ENCODE assay signal across 10 cellular contexts in the genomic region with DNA sequence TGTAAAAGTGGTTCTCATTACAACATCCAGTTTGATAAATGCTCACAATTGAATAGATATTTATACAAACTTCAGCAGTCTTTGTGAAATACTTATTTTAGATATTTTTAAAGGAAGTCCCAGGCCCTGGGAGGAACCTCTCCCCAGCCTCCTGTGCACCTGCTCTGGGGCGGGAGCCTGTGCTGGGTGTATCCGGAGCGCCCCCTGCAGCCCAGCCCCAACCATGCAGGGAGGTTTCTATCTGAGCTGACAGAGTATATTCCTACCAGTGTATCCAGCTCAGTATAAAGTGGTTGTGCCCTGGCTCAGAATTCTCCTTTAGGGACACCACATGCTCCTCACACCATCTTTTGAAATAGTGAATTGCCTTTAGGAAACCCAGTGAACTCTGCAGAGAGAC.
DNase-seq lines count a peak whose midpoint lies in the region; ATAC-seq and TF ChIP-seq lines count a peak whose summit lies in the region.
"Had no signal": no experiment of that assay in that cellular context is flagged by ENCODE, and none has a peak within 500 bp of the region (broad histone marks: within the 10 kb centered on the region; RNA-seq: fewer than 3 reads in every experiment).

No MANE protein-coding gene starts in this region.

- POLR2A ChIA-PET in T-cell (lab: Charles Lee): no interaction called here

- H3K23ac ChIP-seq in trophoblast cell (ENCODE audit: low read length): no peak overlapping the region

- no peaks in the 10 kb centered on the region for H3K36me3 Mint-ChIP-seq in activated CD8-positive, alpha-beta memory T cell treated with anti-CD3 and anti-CD28 coated beads, Interleukin-2, amount 10 ng/mL, durations not matched to agents 7 days and 5 days
- H3K36me3 Mint-ChIP-seq in T-cell: no peaks in the 10 kb centered on the region
- no peaks in the 10 kb centered on the region for H3K36me3 Mint-ChIP-seq in activated naive CD8-positive, alpha-beta T cell treated with anti-CD3 and anti-CD28 coated beads, Interleukin-2, amount 50 U/mL, for 24 hours (ENCODE audit: low read depth)

- H3K36me3 ChIP-seq in upper lobe of right lung (no peaks in the 10 kb centered on the region), trophoblast cell (ENCODE audit: control insufficient read depth in 1 of 2, insufficient read depth in 2 of 2, low read length in 2 of 2) (no peaks in the 10 kb centered on the region)
- H3K36me3 ChIP-seq: esophagus muscularis mucosa, SJCRH30 had no signal

- peak; percentile 54 for DNase-seq in activated CD8-positive, alpha-beta memory T cell treated with anti-CD3 and anti-CD28 coated beads, Interleukin-2, amount 10 ng/mL, durations not matched to agents 7 days and 5 days
- DNase-seq in activated CD8-positive, alpha-beta memory T cell treated with anti-CD3 and anti-CD28 coated beads for 24 hours: no peak
- DNase-seq in T-cell: peak in 20 of 34 experiments; percentile 9 to 48 (median 27)
- peak; percentile 39 for DNase-seq in activated naive CD8-positive, alpha-beta T cell treated with anti-CD3 and anti-CD28 coated beads, Interleukin-2, amount 50 U/mL, for 24 hours
- DNase-seq in upper lobe of right lung: no peak
- no peak for DNase-seq in GM19238 (ENCODE audit: insufficient read length, low spot score)
- DNase-seq in trophoblast cell: no peak
- no peak for DNase-seq in D341Med (ENCODE audit: low spot score)

- H2AFZ ChIP-seq in trophoblast cell (ENCODE audit: insufficient read depth, low read length, poor library complexity): no peak overlapping the region

- no peak overlapping the region for H2BK5ac ChIP-seq in trophoblast cell (ENCODE audit: low read depth, low read length, poor library complexity)

- no peak overlapping the region for H4K91ac ChIP-seq in trophoblast cell (ENCODE audit: low read depth, low read length)

- ATAC-seq in activated CD8-positive, alpha-beta memory T cell treated with anti-CD3 and anti-CD28 coated beads, Interleukin-2, amount 10 ng/mL, durations not matched to agents 7 days and 5 days: peak; percentile 59
- ATAC-seq in T-cell (replicated peaks in 1 of 4) (peak in 2 of 4 experiments; percentile 49 to 55), upper lobe of right lung (peak; percentile 56)
- peak; percentile 57 for ATAC-seq in activated naive CD8-positive, alpha-beta T cell treated with anti-CD3 and anti-CD28 coated beads, Interleukin-2, amount 50 U/mL, for 24 hours

- H3K27me3 Mint-ChIP-seq in activated CD8-positive, alpha-beta memory T cell treated with anti-CD3 and anti-CD28 coated beads, Interleukin-2, amount 10 ng/mL, durations not matched to agents 7 days and 5 days: peaks cover 29% of the 10 kb centered on the region
- peaks cover 3 to 30% of the 10 kb centered on the region in 2 donors for H3K27me3 Mint-ChIP-seq in T-cell
- peaks cover 15% of the 10 kb centered on the region for H3K27me3 Mint-ChIP-seq in activated naive CD8-positive, alpha-beta T cell treated with anti-CD3 and anti-CD28 coated beads, Interleukin-2, amount 50 U/mL, for 24 hours

- H3K4me1 ChIP-seq in upper lobe of right lung: no peaks in the 10 kb centered on the region
- no peaks in the 10 kb centered on the region for H3K4me1 ChIP-seq in trophoblast cell (ENCODE audit: control insufficient read depth in 1 of 2, insufficient read depth in 2 of 2, low read length in 2 of 2)
- H3K4me1 ChIP-seq: esophagus muscularis mucosa, SJCRH30 had no signal

- H2AK5ac ChIP-seq in trophoblast cell (ENCODE audit: low read length): no peak overlapping the region

- no peak overlapping the region for H3K14ac ChIP-seq in trophoblast cell (ENCODE audit: low read length)

- no peaks in the 10 kb centered on the region for H3K79me1 ChIP-seq in trophoblast cell (ENCODE audit: low read length)

- no peak overlapping the region for H3K4me3 ChIP-seq in upper lobe of right lung
- H3K4me3 ChIP-seq in trophoblast cell (ENCODE audit: low read depth, low read length): no peak overlapping the region
- H3K4me3 ChIP-seq: esophagus muscularis mucosa, SJCRH30 had no signal

- H3K4ac ChIP-seq in trophoblast cell (ENCODE audit: low read depth, low read length): no peak overlapping the region

- no peaks in the 10 kb centered on the region for H3K79me2 ChIP-seq in trophoblast cell (ENCODE audit: control insufficient read depth, insufficient read depth, low read length, poor library complexity)

- no peak overlapping the region for H2BK120ac ChIP-seq in trophoblast cell (ENCODE audit: insufficient read depth, low read length, poor library complexity)

- intact Hi-C loops in upper lobe of right lung (cut with DNase I): no loop called here

- no peak overlapping the region for H3K27ac Mint-ChIP-seq in activated CD8-positive, alpha-beta memory T cell treated with anti-CD3 and anti-CD28 coated beads, Interleukin-2, amount 10 ng/mL, durations not matched to agents 7 days and 5 days
- H3K27ac Mint-ChIP-seq in T-cell: no peak overlapping the region
- no peak overlapping the region for H3K27ac Mint-ChIP-seq in activated naive CD8-positive, alpha-beta T cell treated with anti-CD3 and anti-CD28 coated beads, Interleukin-2, amount 50 U/mL, for 24 hours

- H3K9ac ChIP-seq in trophoblast cell (ENCODE audit: low read length): no peak overlapping the region

- no peak overlapping the region for H4K12ac ChIP-seq in trophoblast cell (ENCODE audit: low read depth, low read length)

- WGBS in trophoblast cell (ENCODE audit: extremely low coverage, insufficient coverage, insufficient read length): no CpG with 5 or more reads among the region's 3 CpGs

- H3K9me3 ChIP-seq in upper lobe of right lung (no peaks in the 10 kb centered on the region), trophoblast cell (ENCODE audit: insufficient read depth, low read depth, low read length) (peaks cover 26% of the 10 kb centered on the region)
- H3K9me3 ChIP-seq: esophagus muscularis mucosa, SJCRH30 had no signal

- H3K27ac ChIP-seq in upper lobe of right lung: no peak overlapping the region
- H3K27ac ChIP-seq in trophoblast cell (ENCODE audit: low read depth, low read length): no peak overlapping the region
- H3K27ac ChIP-seq: esophagus muscularis mucosa, SJCRH30 had no signal

- no peaks in the 10 kb centered on the region for H3K9me3 Mint-ChIP-seq in activated CD8-positive, alpha-beta memory T cell treated with anti-CD3 and anti-CD28 coated beads, Interleukin-2, amount 10 ng/mL, durations not matched to agents 7 days and 5 days (ENCODE audit: low read depth)
- H3K9me3 Mint-ChIP-seq in T-cell: no peaks in the 10 kb centered on the region
- no peaks in the 10 kb centered on the region for H3K9me3 Mint-ChIP-seq in activated naive CD8-positive, alpha-beta T cell treated with anti-CD3 and anti-CD28 coated beads, Interleukin-2, amount 50 U/mL, for 24 hours

- no peak overlapping the region for H3K4me2 ChIP-seq in trophoblast cell (ENCODE audit: low read length)

- H3K4me1 Mint-ChIP-seq in activated CD8-positive, alpha-beta memory T cell treated with anti-CD3 and anti-CD28 coated beads, Interleukin-2, amount 10 ng/mL, durations not matched to agents 7 days and 5 days: peaks cover 22% of the 10 kb centered on the region
- H3K4me1 Mint-ChIP-seq in T-cell: peaks cover 12 to 18% (median 17%) of the 10 kb centered on the region in 3 donors
- H3K4me1 Mint-ChIP-seq in activated naive CD8-positive, alpha-beta T cell treated with anti-CD3 and anti-CD28 coated beads, Interleukin-2, amount 50 U/mL, for 24 hours: peaks cover 11% of the 10 kb centered on the region

- H3K27me3 ChIP-seq in upper lobe of right lung: peaks cover 23% of the 10 kb centered on the region
- no peaks in the 10 kb centered on the region for H3K27me3 ChIP-seq in trophoblast cell (ENCODE audit: insufficient read depth, low read length)
- H3K27me3 ChIP-seq: SJCRH30 had no signal

- peak; percentile 27 for TF ChIP-seq CTCF in upper lobe of right lung (IDR thresholded peaks at IDR 0.05)

- CTCF ChIA-PET in activated CD8-positive, alpha-beta memory T cell treated with anti-CD3 and anti-CD28 coated beads, Interleukin-2, amount 10 ng/mL, durations not matched to agents 7 days and 5 days (lab: Charles Lee): interaction anchor here (0.8 to 4.1 kb wide), 7 partner anchors 17 to 269 kb away, joined by 3 to 22 read pairs (median 6); no protein-coding TSS in a partner anchor
- CTCF ChIA-PET in T-cell (lab: Charles Lee): interaction anchor here in 1 of 2 donors (0.6 to 1.5 kb wide), 3 partner anchors 36 to 238 kb away, joined by 4 to 5 read pairs (median 5); no protein-coding TSS in a partner anchor

- no peak overlapping the region for H2BK12ac ChIP-seq in trophoblast cell (ENCODE audit: low read length)

- H3K4me3 Mint-ChIP-seq in activated CD8-positive, alpha-beta memory T cell treated with anti-CD3 and anti-CD28 coated beads, Interleukin-2, amount 10 ng/mL, durations not matched to agents 7 days and 5 days: no peak overlapping the region
- no peak overlapping the region for H3K4me3 Mint-ChIP-seq in T-cell
- no peak overlapping the region for H3K4me3 Mint-ChIP-seq in activated naive CD8-positive, alpha-beta T cell treated with anti-CD3 and anti-CD28 coated beads, Interleukin-2, amount 50 U/mL, for 24 hours

- no peak overlapping the region for H4K8ac ChIP-seq in trophoblast cell (ENCODE audit: low read depth, low read length)

- no peak overlapping the region for H3K18ac ChIP-seq in trophoblast cell (ENCODE audit: low read length)

Comparison
In these comparisons a context has a peak if more than half of its experiments do, and no peak if none do; other contexts are left out.
1. DNase-seq: peak in activated CD8-positive, alpha-beta memory T cell treated with anti-CD3 and anti-CD28 coated beads, Interleukin-2, amount 10 ng/mL, durations not matched to agents 7 days and 5 days (single experiment), T-cell (20 of 34) and activated naive CD8-positive, alpha-beta T cell treated with anti-CD3 and anti-CD28 coated beads, Interleukin-2, amount 50 U/mL, for 24 hours (single experiment); none in activated CD8-positive, alpha-beta memory T cell treated with anti-CD3 and anti-CD28 coated beads for 24 hours (single experiment), upper lobe of right lung (single experiment), GM19238 (single experiment), trophoblast cell (0 of 2) and D341Med (single experiment).